ENCODE assay signal across 16 cellular contexts in genomic region chr9:34674440-34674839, GRCh38. TPM values are rescaled to one million over a fixed set of nuclear protein-coding genes. Genes with fewer than 3 reads are reported as not detected.
DNase-seq lines count a peak whose midpoint lies in the region; ATAC-seq, FAIRE-seq and TF ChIP-seq lines count a peak whose summit lies in the region.
"Had no signal": no experiment of that assay in that cellular context is flagged by ENCODE, and none has a peak within 500 bp of the region (broad histone marks: within the 10 kb centered on the region; RNA-seq: fewer than 3 reads in every experiment).

No MANE protein-coding gene starts in this region.

- POLR2A ChIA-PET in HEK293 (lab: Yijun Ruan, JAX): no interaction called here

- peaks cover 5% of the 10 kb centered on the region for H3K4me1 Mint-ChIP-seq in T-helper 17 cell
- H3K4me1 Mint-ChIP-seq: B cell; CD8-positive, alpha-beta memory T cell had no signal

- H3K27me3 Mint-ChIP-seq in T-helper 17 cell: no peaks in the 10 kb centered on the region
- H3K27me3 Mint-ChIP-seq: B cell; CD4-positive, CD25-positive, alpha-beta regulatory T cell had no signal

- ATAC-seq in T-helper 17 cell: no peak
- peak; percentile 24 for ATAC-seq in left lobe of liver
- no peak for ATAC-seq in GM18858 (IDR thresholded peaks at IDR 0.05; ENCODE audit: unreplicated experiment)

- H3K36me3 ChIP-seq in HEK293 (ENCODE audit: control insufficient read depth in 2 of 2, insufficient read depth in 1 of 2, low read length in 2 of 2): no peaks in the 10 kb centered on the region
- H3K36me3 ChIP-seq: BLaER1 treated with 17β-estradiol and CSF1 and Interleukin-3, amounts not matched to agents 10 nM and 100 nM had no signal

- no peak for TF ChIP-seq CTCF in HEK293 (tag by site-specific recombination; IDR thresholded peaks at IDR 0.05)

- H3K36me3 Mint-ChIP-seq in T-helper 17 cell (ENCODE audit: low read depth): no peaks in the 10 kb centered on the region

- peak overlapping the region; percentile 21 for H3K4me3 Mint-ChIP-seq in T-helper 17 cell
- H3K4me3 Mint-ChIP-seq: B cell; CD4-positive, CD25-positive, alpha-beta regulatory T cell; CD8-positive, alpha-beta memory T cell; H9 had no signal

- no peak overlapping the region for H3K4me3 ChIP-seq in HEK293 (ENCODE audit: low read depth, low read length)
- H3K4me3 ChIP-seq: BLaER1 treated with 17β-estradiol and CSF1 and Interleukin-3, amounts not matched to agents 10 nM and 100 nM; GM12878 had no signal

- H3K9me3 ChIP-seq in HEK293 (ENCODE audit: control insufficient read depth, insufficient read depth, low read depth, low read length): no peaks in the 10 kb centered on the region
- H3K9me3 ChIP-seq in T-helper 17 cell (ENCODE audit: control insufficient read depth, low read length, poor library complexity, severe bottlenecking): no peaks in the 10 kb centered on the region

- no peak overlapping the region for H3K27ac Mint-ChIP-seq in T-helper 17 cell
- H3K27ac Mint-ChIP-seq: B cell, H9 had no signal

- DNase-seq in T-helper 17 cell (no peak), left lobe of liver (ENCODE audit: low spot score) (no peak), urothelium cell line (ENCODE audit: low spot score) (no peak), C1 segment of cervical spinal cord (lab: John Stamatoyannopoulos, UW) (no peak)
- DNase-seq: GOT3 had no signal

- H3K27ac ChIP-seq in HEK293 (ENCODE audit: extremely low read depth, low read depth, low read length): no peak overlapping the region
- H3K27ac ChIP-seq: BLaER1 treated with 17β-estradiol and CSF1 and Interleukin-3, amounts not matched to agents 10 nM and 100 nM had no signal

- peak; percentile 52 for FAIRE-seq in urothelium cell line (lab: Jason Lieb, UNC)
- FAIRE-seq: GM12878 had no signal

- no peaks in the 10 kb centered on the region for H3K4me1 ChIP-seq in HEK293 (ENCODE audit: control insufficient read depth, insufficient read depth, low read length)
- H3K4me1 ChIP-seq: BLaER1 treated with 17β-estradiol and CSF1 and Interleukin-3, amounts not matched to agents 10 nM and 100 nM had no signal

- CTCF ChIA-PET in HEK293 (lab: Yijun Ruan, JAX): interaction anchor here (0.6 to 6.1 kb wide), 16 partner anchors 12 to 395 kb away, joined by 3 to 116 read pairs (median 3); partner anchors contain the start of genes CCL27 and GALT

TF ChIP-seq in HEK293, 187 proteins besides CTCF, POLR2A, EP300 and RAD21:
- TF ChIP-seq EGR2 (tag by site-specific recombination; IDR thresholded peaks at IDR 0.05; ENCODE audit: low read depth): 0 out of 2 replicates have a peak, but pooled peaks have one; percentile 27
- peak; percentile 44; the same call in 1 of the 2 replicates for TF ChIP-seq ZFHX2 (tag by site-specific recombination; conservative IDR thresholded peaks at IDR 0.05)
- TF ChIP-seq ZNF530 (tag by site-specific recombination; IDR thresholded peaks at IDR 0.05; ENCODE audit: low read depth): no peak
- no peak for TF ChIP-seq ZNF114 (tag by site-specific recombination; IDR thresholded peaks at IDR 0.05)

RNA-seq across cellular contexts. Expression of gene CCL27, which starts 12.0 kb away (rescaled TPM):
- total RNA-seq in T-helper 17 cell: not detected
- total RNA-seq in left lobe of liver: not detected
- total RNA-seq: B cell; CD4-positive, CD25-positive, alpha-beta regulatory T cell; G401; GM12878; HT-29 had no signal

RNA-seq across cellular contexts. Expression of gene CCL19, which starts 16.6 kb away (rescaled TPM):
- total RNA-seq in T-helper 17 cell (not detected), left lobe of liver (0.63 TPM)
- total RNA-seq: A172; B cell; CD4-positive, CD25-positive, alpha-beta regulatory T cell; CD8-positive, alpha-beta memory T cell; G401; GM12878; H9; HT-29 had no signal

RNA-seq across cellular contexts. Expression of gene IL11RA, which starts 22.5 kb away (rescaled TPM):
- 100 to 1,000 TPM; 168 to 195 TPM for total RNA-seq in T-helper 17 cell
- 26.5 TPM for total RNA-seq in left lobe of liver

RNA-seq across cellular contexts. Expression of gene GALT, which starts 28.0 kb away (rescaled TPM):
- 100 to 1,000 TPM; 155 to 208 TPM for total RNA-seq in T-helper 17 cell
- 123 TPM for total RNA-seq in left lobe of liver

RNA-seq across cellular contexts. Expression of gene CCL21, which starts 35.5 kb away (rescaled TPM):
- total RNA-seq in T-helper 17 cell (not detected), left lobe of liver (1.7 TPM)
- total RNA-seq: A172; B cell; CD4-positive, CD25-positive, alpha-beta regulatory T cell; CD8-positive, alpha-beta memory T cell; G401; H9; HT-29 had no signal
